8 cellular contexts compared by ENCODE assay signal in genomic region chr10:26697163-26697921, GRCh38. TPM values are rescaled to one million over a fixed set of nuclear protein-coding genes. Genes with fewer than 3 reads are reported as not detected.
DNase-seq lines count a peak whose midpoint lies in the region; ATAC-seq and TF ChIP-seq lines count a peak whose summit lies in the region.

PDSS1 (plus strand) TSS chr10:26697701; CDS start chr10:26697712, 11 bp downstream.

- peak within 1 kb of the TSS; percentile 84 for H3K4me3 ChIP-seq in AG09309 (ENCODE audit: control insufficient read depth, low read depth, low read length)
- peak within 1 kb of the TSS; percentile 89 for H3K4me3 ChIP-seq in lower leg skin (ENCODE audit: low read depth, poor library complexity, severe bottlenecking)

- intact Hi-C loops in lower leg skin (cut with DNase I; ENCODE audit: low total_unique reads) = no loop called here

- no peak for TF ChIP-seq CTCF in AG09309 (IDR thresholded peaks at IDR 0.05; ENCODE audit: control insufficient read depth, insufficient read depth, low read depth, low read length, missing control alignments)
- TF ChIP-seq CTCF in lower leg skin (IDR thresholded peaks at IDR 0.05) = no peak

- DNase-seq in AG09309 (ENCODE audit: low read depth) = no peak
- peak; percentile 29 for DNase-seq in NCI-H510A treated with DMSO at 0.1 percent for 48 hours (lab: John Stamatoyannopoulos, UW)
- DNase-seq in activated CD4-positive, alpha-beta T cell treated with anti-CD3 and anti-CD28 coated beads, Interleukin-2, amount 50 U/mL, for 4 hours = peak; percentile 52 to 54
- DNase-seq in dermis microvascular lymphatic vessel endothelial cell (ENCODE audit: low read depth in 2 of 2) = peak; percentile 20 to 67
- peak; percentile 46 to 94 for DNase-seq in lower leg skin (ENCODE audit: low spot score in 2 of 2)
- peak in 2 of 3 donors; percentile 21 to 56 for DNase-seq in stimulated activated CD4-positive, alpha-beta T cell treated with anti-CD3 and anti-CD28 coated beads, TNF-alpha, amount 100 ng/mL, for 1 hour (ENCODE audit: low read depth in 3 of 3, low spot score in 1 of 3)

- ATAC-seq in GM18867 (IDR thresholded peaks at IDR 0.05; ENCODE audit: unreplicated experiment) (peak; percentile 86), HG03095 (IDR thresholded peaks at IDR 0.05; ENCODE audit: unreplicated experiment) (peak; percentile 87)

- 0 to 1% methylated on average over 31 to 67 of the region's 82 CpGs for WGBS in lower leg skin, 2 donors

- TF ChIP-seq POLR2A in lower leg skin (IDR thresholded peaks at IDR 0.05) = no peak

RNA-seq across cellular contexts. Expression of gene PDSS1, which starts in this region (rescaled TPM):
- total RNA-seq in dermis microvascular lymphatic vessel endothelial cell (3.3 and 4.9 TPM in 2 replicates), lower leg skin (1 to 10 TPM; 1.4 to 4.7 (median 2.7) TPM)
